ENCODE assay signal across 1 cellular context in the genomic region with DNA sequence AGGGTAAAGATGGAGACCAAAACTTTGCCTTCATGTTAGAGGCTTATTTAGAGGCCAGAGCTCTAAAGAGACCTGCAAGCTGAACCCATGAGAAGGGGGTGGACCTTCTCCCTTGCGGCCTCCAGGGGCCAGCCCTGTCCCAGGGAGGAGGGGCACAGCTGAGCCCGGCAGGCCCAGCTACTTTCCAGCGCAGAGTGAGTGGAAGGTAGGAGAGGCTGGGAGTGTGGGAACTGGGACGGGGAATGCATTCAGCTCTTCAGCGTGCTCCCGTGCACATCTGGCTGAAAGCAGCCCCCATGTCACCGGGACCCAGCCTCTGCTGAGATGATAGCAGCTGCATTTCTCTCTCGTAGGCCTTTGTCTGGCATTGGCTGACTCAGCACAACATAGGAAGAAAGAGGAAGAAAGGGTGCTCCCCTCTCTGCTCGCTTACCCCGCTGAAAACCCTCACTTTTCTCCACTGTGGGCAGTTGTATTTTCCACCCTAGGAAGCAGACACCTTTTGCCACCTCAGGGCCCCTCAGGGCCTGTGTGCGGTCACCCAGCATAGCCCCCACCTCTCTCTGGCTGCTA.
TF ChIP-seq lines count a peak whose summit lies in the region.

No MANE protein-coding gene starts in this region.

TF ChIP-seq in H1, 55 proteins besides CTCF, POLR2A, EP300 and RAD21:
- no peak for TF ChIP-seq CHD1 (IDR thresholded peaks at IDR 0.05; ENCODE audit: low read depth, low read length)
- TF ChIP-seq MAFK (IDR thresholded peaks at IDR 0.05; ENCODE audit: low read depth, low read length), result peak; percentile 79; the same call in 1 of the 2 replicates
- TF ChIP-seq TBP (IDR thresholded peaks at IDR 0.05; ENCODE audit: low read depth, low read length), result no peak
- TF ChIP-seq TAF1 (IDR thresholded peaks at IDR 0.05; ENCODE audit: low read depth, low read length), result no peak
- TF ChIP-seq ATF2 (IDR thresholded peaks at IDR 0.05; ENCODE audit: low read length), result no peak
- TF ChIP-seq, protein P1, sequence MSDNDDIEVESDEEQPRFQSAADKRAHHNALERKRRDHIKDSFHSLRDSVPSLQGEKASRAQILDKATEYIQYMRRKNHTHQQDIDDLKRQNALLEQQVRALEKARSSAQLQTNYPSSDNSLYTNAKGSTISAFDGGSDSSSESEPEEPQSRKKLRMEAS (IDR thresholded peaks at IDR 0.05), result no peak
- no peak for TF ChIP-seq KDM4A (IDR thresholded peaks at IDR 0.05; ENCODE audit: low read depth, low read length, severe bottlenecking)
